ENCODE assay signal across 8 cellular contexts in the genomic region with DNA sequence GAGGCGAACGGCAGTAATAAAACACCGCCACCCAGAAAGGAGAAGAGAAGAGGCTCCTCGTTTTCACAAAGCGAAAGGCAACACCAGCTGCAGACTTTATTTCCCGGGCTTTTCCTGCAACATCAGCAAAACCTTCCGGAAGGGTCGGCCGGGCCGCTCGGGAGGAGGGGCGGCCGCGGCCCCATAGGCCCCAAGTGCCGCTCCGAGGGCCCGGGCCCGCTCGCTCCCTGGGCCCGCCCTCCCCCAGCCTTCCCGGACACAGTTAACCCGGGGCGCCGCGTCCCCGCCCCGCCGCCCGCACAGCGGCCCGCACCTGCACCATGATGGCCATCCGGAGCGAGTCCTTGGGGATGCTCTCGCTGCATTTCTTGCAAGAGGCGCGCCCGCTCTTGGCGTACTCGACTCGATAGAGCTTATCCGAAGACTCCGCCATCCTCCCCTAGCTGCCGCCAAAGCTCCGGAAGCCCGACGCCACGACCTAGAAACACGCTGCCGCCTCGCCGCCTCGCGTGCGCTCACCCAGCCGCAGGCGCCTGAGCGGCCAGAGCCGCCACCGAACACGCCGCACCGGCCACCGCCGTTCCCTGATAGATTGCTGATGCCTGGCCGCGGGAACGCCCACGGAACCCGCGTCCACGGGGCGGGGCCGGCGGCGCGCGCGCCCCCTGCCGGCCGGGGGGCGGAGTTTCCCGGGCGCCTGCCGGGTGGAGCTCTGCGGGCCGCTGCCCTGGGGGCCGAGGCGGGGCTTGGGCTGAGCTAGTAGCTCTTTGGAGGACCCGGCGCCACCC. TPM values are rescaled to one million over a fixed set of nuclear protein-coding genes. Genes with fewer than 3 reads are reported as not detected.
DNase-seq lines count a peak whose midpoint lies in the region; TF ChIP-seq lines count a peak whose summit lies in the region.

A gene (minus strand): TSS at position 597 of the 788 bp plus-strand sequence. CDS start 164 bp downstream, at position 433.

- in situ Hi-C loops in HAP-1 (cut with MboI; ENCODE audit: low sequenced_read_pairs) = no loop called here

- H3K27me3 ChIP-seq in HAP-1 (ENCODE audit: low read depth) (no peaks in the 10 kb centered on the region), MG63 (no peaks in the 10 kb centered on the region), neural progenitor cell (no peaks in the 10 kb centered on the region)

- H3K36me3 Mint-ChIP-seq in neural progenitor cell = peaks cover 2% of the 10 kb centered on the region

- H3K4me1 ChIP-seq in HAP-1 (peaks cover 28% of the 10 kb centered on the region), neural progenitor cell (peaks cover 39% of the 10 kb centered on the region)

- H4K20me1 ChIP-seq in neural progenitor cell (ENCODE audit: low read depth) = peaks cover 47% of the 10 kb centered on the region

- H3K4me1 Mint-ChIP-seq in neural progenitor cell = peaks cover 39% of the 10 kb centered on the region

- DNase-seq in GM03348 (ENCODE audit: low spot score) = peak; percentile 99
- DNase-seq in HAP-1 (ENCODE audit: low spot score in 2 of 2) = peak; percentile 91 to 99
- DNase-seq in MG63 = peak; percentile 94
- DNase-seq in SIG-M5 (lab: John Stamatoyannopoulos, UW) = peak; percentile 93
- DNase-seq in activated gamma-delta T cell (lab: John Stamatoyannopoulos, UW) = peak; percentile 81
- peak; percentile 80 for DNase-seq in fibroblast of villous mesenchyme (ENCODE audit: low read depth)
- peak; percentile 90 for DNase-seq in neural progenitor cell (ENCODE audit: low spot score)
- peak; percentile 65 for DNase-seq in stromal cell of bone marrow (ENCODE audit: low read depth)

- peak within 1 kb of the TSS; percentile 85 for H3K4me3 ChIP-seq in HAP-1
- H3K4me3 ChIP-seq in MG63 = peak within 1 kb of the TSS; percentile 99
- peak within 1 kb of the TSS; percentile 83 for H3K4me3 ChIP-seq in fibroblast of villous mesenchyme (ENCODE audit: low read depth, low read length)
- H3K4me3 ChIP-seq in neural progenitor cell = peak within 1 kb of the TSS; percentile 71

- H3K27ac ChIP-seq in neural progenitor cell = peak within 1 kb of the TSS; percentile 5

- peak within 1 kb of the TSS; percentile 19 for H3K9ac ChIP-seq in neural progenitor cell

- peaks cover 7% of the 10 kb centered on the region for H3K27me3 Mint-ChIP-seq in neural progenitor cell (ENCODE audit: insufficient read depth, low read depth)

- peak within 1 kb of the TSS; percentile 95 for H3K27ac Mint-ChIP-seq in neural progenitor cell

- H2AFZ ChIP-seq in neural progenitor cell (replicated peaks) = peak within 1 kb of the TSS; percentile 48

- peak within 1 kb of the TSS; percentile 100 for H3K4me3 Mint-ChIP-seq in neural progenitor cell

- H3F3A ChIP-seq in neural progenitor cell (ENCODE audit: low read depth) = peaks cover 34% of the 10 kb centered on the region

- peak within 1 kb of the TSS; percentile 98 for H3K4me2 ChIP-seq in neural progenitor cell

- H3K36me3 ChIP-seq in HAP-1 (replicated peaks) (peaks cover 7% of the 10 kb centered on the region), MG63 (peaks cover 19% of the 10 kb centered on the region), neural progenitor cell (no peaks in the 10 kb centered on the region)

- TF ChIP-seq CTCF in fibroblast of villous mesenchyme (IDR thresholded peaks at IDR 0.05; ENCODE audit: insufficient read depth, low read depth, low read length) (peak; percentile 43), neural progenitor cell (IDR thresholded peaks at IDR 0.05) (peak; percentile 89)

- no peaks in the 10 kb centered on the region for H3K9me3 ChIP-seq in HAP-1
- H3K9me3 ChIP-seq in MG63 = no peaks in the 10 kb centered on the region
- H3K9me3 ChIP-seq in neural progenitor cell (ENCODE audit: low read depth) = no peaks in the 10 kb centered on the region

- no peaks in the 10 kb centered on the region for H3K9me3 Mint-ChIP-seq in neural progenitor cell

- H3K79me2 ChIP-seq in neural progenitor cell (ENCODE audit: low read depth) = peaks cover 49% of the 10 kb centered on the region

RNA-seq across cellular contexts. Expression of the gene that starts here (rescaled TPM):
- total RNA-seq in MG63 (2014; rRNA removed; shearing (Covaris generic); ENCODE audit: low replicate concordance) = 180 and 241 TPM in 2 replicates
- total RNA-seq in fibroblast of villous mesenchyme (51.2 and 89.4 TPM in 2 replicates), neural progenitor cell (ENCODE audit: low replicate concordance) (237 and 345 TPM in 2 replicates)

Comparison
In these comparisons a context has a peak if more than half of its experiments do, and no peak if none do; other contexts are left out.
1. Peak in every context shown above with its lines: DNase-seq, H3K4me3 ChIP-seq and H3K27ac ChIP-seq.